In genomic region chr1:156689960-156690672, GRCh38 we compare ENCODE assay signal across 1 cellular context.
TF ChIP-seq lines count a peak whose summit lies in the region.

No MANE protein-coding gene starts in this region.

TF ChIP-seq in HepG2, 621 proteins besides CTCF, POLR2A, EP300 and RAD21:
- peak; percentile 80 for TF ChIP-seq ZMYM3 (CRISPR knock-in tag; IDR thresholded peaks at IDR 0.05)
- TF ChIP-seq GZF1 (CRISPR knock-in tag; IDR thresholded peaks at IDR 0.05), result no peak
